Comparison of ENCODE assay signal across 8 cellular contexts in the genomic region with DNA sequence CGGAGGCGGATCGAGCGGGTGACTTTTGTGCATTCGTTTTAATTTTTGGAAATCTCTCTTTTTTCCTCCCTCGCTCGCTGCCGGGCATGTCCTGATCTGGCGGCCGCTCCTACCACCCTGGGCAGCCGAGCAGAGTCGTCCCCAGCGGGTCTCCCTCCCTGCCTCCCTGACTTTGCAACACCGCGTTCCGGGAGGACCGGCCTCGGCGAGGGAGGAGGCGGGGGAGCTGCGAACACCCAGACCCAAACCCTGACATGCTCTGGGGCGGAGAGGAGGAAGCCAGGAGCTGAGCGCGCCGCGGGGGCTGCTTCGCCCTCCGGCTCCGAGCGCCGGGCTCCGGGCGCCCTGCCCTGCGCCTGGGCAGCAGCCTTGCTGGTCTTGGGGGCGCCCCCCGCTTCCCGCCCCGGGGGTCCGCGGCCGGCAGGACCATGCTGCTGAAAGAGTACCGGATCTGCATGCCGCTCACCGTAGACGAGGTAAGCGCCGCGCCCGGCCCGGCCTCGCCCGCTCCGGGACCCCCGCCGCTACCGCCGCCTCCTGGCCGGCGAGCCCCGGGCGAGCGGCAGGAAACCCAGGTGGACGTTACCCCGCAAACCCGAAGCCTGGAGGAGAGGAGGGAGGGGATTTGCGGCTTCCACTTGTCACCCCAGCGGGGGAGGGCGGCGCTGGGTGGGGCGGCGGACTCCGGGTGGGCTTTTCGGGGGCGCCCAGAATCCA. TPM values are rescaled to one million over a fixed set of nuclear protein-coding genes. Genes with fewer than 3 reads are reported as not detected.
A peak's percentile ranks its signal among the peaks of the same experiment; 100 is the strongest.
DNase-seq lines count a peak whose midpoint lies in the region; ATAC-seq, FAIRE-seq and TF ChIP-seq lines count a peak whose summit lies in the region.

No MANE protein-coding gene starts in this region.

- POLR2A ChIA-PET in K562 (lab: Yijun Ruan, JAX), result interaction anchor here (1.0 kb wide), 1 partner anchor 19 kb away, joined by 4 read pairs; no protein-coding TSS in a partner anchor

- FAIRE-seq in K562 (lab: Jason Lieb, UNC), result no peak

- DNase-seq in ACHN (peak; percentile 33), T-helper 2 cell (peak in 4 of 5 experiments; percentile 30 to 57 (median 43)), K562 (ENCODE audit: extremely low read depth in 1 of 4, low spot score in 3 of 4) (peak; percentile 47 to 64 (median 60)), SW 1271 (lab: John Stamatoyannopoulos, UW) (no peak)

- CTCF ChIA-PET in K562 (lab: Yijun Ruan, JAX; ENCODE audit: low intra/inter-chr PET ratio), result interaction anchor here (0.7 kb wide), 1 partner anchor 661 kb away, joined by 4 read pairs; no protein-coding TSS in a partner anchor

- under 1% methylated on average over 74 of the region's 74 CpGs for WGBS in HUES64
- 0% methylated on average over 31 of the region's 74 CpGs for WGBS in K562 (ENCODE audit: insufficient coverage, low coverage, missing lambda C conversion rate)

- no peaks in the 10 kb centered on the region for H3K79me2 ChIP-seq in K562 (ENCODE audit: control insufficient read depth, insufficient read depth, low read length)

- H3K4me3 ChIP-seq in HUES64 (ENCODE audit: low read length), result peak overlapping the region; percentile 80
- H3K4me3 ChIP-seq in K562, result peak overlapping the region; percentile 60
- peak overlapping the region; percentile 91 for H3K4me3 ChIP-seq in iPS-15b (ENCODE audit: low read depth, low read length)
- H3K4me3 ChIP-seq in skeletal muscle tissue (ENCODE audit: low read length in 3 of 3), result peak overlapping the region; percentile 80 to 81 (median 80)

- TF ChIP-seq EP300 in K562 (IDR thresholded peaks at IDR 0.05; ENCODE audit: low read length), result no peak

- TF ChIP-seq RAD21 in K562 (CRISPR knock-in tag; conservative IDR thresholded peaks at IDR 0.05 in 1 of 2, IDR thresholded peaks at IDR 0.05 in 1 of 2), result peak in 1 of 2 experiments; percentile 8; a peak in 1 of 4 replicates

- peaks cover 13% of the 10 kb centered on the region; the same call in 1 of the 2 replicates for H3K4me1 ChIP-seq in HUES64 (ENCODE audit: insufficient read depth, low read length)
- peaks cover 18 to 43% of the 10 kb centered on the region in 2 experiments; a peak in 4 of 5 replicates for H3K4me1 ChIP-seq in K562 (replicated peaks in 1 of 2; ENCODE audit: control insufficient read depth in 2 of 2, insufficient read depth in 2 of 2, low read length in 2 of 2)
- H3K4me1 ChIP-seq in iPS-15b (ENCODE audit: control insufficient read depth, insufficient read depth, low read length), result peaks cover 14% of the 10 kb centered on the region
- H3K4me1 ChIP-seq in skeletal muscle tissue (ENCODE audit: control insufficient read depth in 3 of 3, insufficient read depth in 3 of 3, low read length in 3 of 3), result peaks cover 14 to 19% (median 17%) of the 10 kb centered on the region in 3 donors

- peak overlapping the region; percentile 84 for H3K4me2 ChIP-seq in K562 (ENCODE audit: insufficient read depth, low read length)

- no peaks in the 10 kb centered on the region for H3K9me1 ChIP-seq in K562 (ENCODE audit: control insufficient read depth, insufficient read depth, low read length)

- no peak for TF ChIP-seq POLR2A in K562 (conservative IDR thresholded peaks at IDR 0.05)

- in situ Hi-C loops in ACHN (cut with HindIII; ENCODE audit: low pct_ligation_motif_present, low pct_unique_long_range_greater_than_20kb, low sequenced_read_pairs) (no loop called here), K562 (cut with MboI) (loop anchor here (25.0 kb wide), 1 partner anchor 309 kb away; no protein-coding TSS in a partner anchor)

- peak overlapping the region; percentile 86 for H3K9ac ChIP-seq in HUES64 (ENCODE audit: low read depth, low read length)
- peak overlapping the region; percentile 49 to 92 for H3K9ac ChIP-seq in K562 (ENCODE audit: insufficient read depth in 1 of 2, low read depth in 2 of 2, low read length in 2 of 2)
- H3K9ac ChIP-seq in iPS-15b (ENCODE audit: low read depth, low read length), result peak overlapping the region; percentile 70
- H3K9ac ChIP-seq in skeletal muscle tissue (ENCODE audit: low read depth in 1 of 3, low read length in 3 of 3), result peak overlapping the region; percentile 76 to 83 (median 80)

- BruUV-seq in K562 (replicated peaks; lab: Mats Ljungman, UMichigan), result no TSS peak

- H3K27ac ChIP-seq in HUES64 (ENCODE audit: low read depth, low read length) (peak overlapping the region; percentile 89), K562 (ENCODE audit: extremely low read depth, low read depth, low read length) (no peak overlapping the region), skeletal muscle tissue (ENCODE audit: low read depth, low read length) (peak overlapping the region; percentile 78)

- intact Hi-C loops in K562 (cut with micrococcal nuclease), result loop anchor here (5.0 kb wide), 3 partner anchors 99 to 309 kb away; no protein-coding TSS in a partner anchor

- H3K27me3 ChIP-seq in HUES64 (ENCODE audit: insufficient read depth, low read length) (no peaks in the 10 kb centered on the region), K562 (ENCODE audit: control insufficient read depth in 2 of 2, insufficient read depth in 2 of 2, low read length in 2 of 2) (peaks cover 9 to 10% of the 10 kb centered on the region in 2 experiments; a peak in 3 of 5 replicates), iPS-15b (ENCODE audit: control insufficient read depth, insufficient read depth, low read length) (peaks cover 10% of the 10 kb centered on the region), skeletal muscle tissue (ENCODE audit: control insufficient read depth in 3 of 3, insufficient read depth in 3 of 3, low read length in 3 of 3) (no peaks in the 10 kb centered on the region)

- H4K20me1 ChIP-seq in K562 (replicated peaks; ENCODE audit: control insufficient read depth, insufficient read depth, low read length), result 0 out of 2 replicates have a peak, but pooled peaks cover 8% of the 10 kb centered on the region

- peak overlapping the region; percentile 79 for H2AFZ ChIP-seq in K562 (ENCODE audit: low read depth, low read length)

- ATAC-seq in GM18907 (IDR thresholded peaks at IDR 0.05; ENCODE audit: unreplicated experiment) (peak; percentile 31), K562 (peak; percentile 58)

- H3K36me3 ChIP-seq in HUES64 (ENCODE audit: insufficient read depth, low read length) (peaks cover 9% of the 10 kb centered on the region; the same call in 1 of the 2 replicates), K562 (ENCODE audit: control insufficient read depth, insufficient read depth, low read length) (no peaks in the 10 kb centered on the region), iPS-15b (ENCODE audit: control insufficient read depth, insufficient read depth, low read length) (peaks cover 5% of the 10 kb centered on the region), skeletal muscle tissue (ENCODE audit: control insufficient read depth in 3 of 3, insufficient read depth in 3 of 3, low read length in 3 of 3) (no peaks in the 10 kb centered on the region)

- H3K9me3 ChIP-seq in HUES64 (ENCODE audit: insufficient read depth, low read depth, low read length) (no peaks in the 10 kb centered on the region), K562 (replicated peaks; ENCODE audit: control insufficient read depth, insufficient read depth, low read depth, low read length) (peaks cover 6% of the 10 kb centered on the region; the same call in 1 of the 2 replicates), iPS-15b (ENCODE audit: control insufficient read depth, insufficient read depth, low read length) (no peaks in the 10 kb centered on the region), skeletal muscle tissue (ENCODE audit: control insufficient read depth in 3 of 3, low read length in 3 of 3) (no peaks in the 10 kb centered on the region)

- peak in 2 of 3 experiments; percentile 25 to 58; a peak in 3 of 6 replicates for TF ChIP-seq CTCF in K562 (IDR thresholded peaks at IDR 0.05 in 2 of 3, conservative IDR thresholded peaks at IDR 0.05 in 1 of 3; ENCODE audit: insufficient read depth in 2 of 3, low read depth in 1 of 3, low read length in 3 of 3)

RNA-seq across cellular contexts. Expression of gene PITPNC1, which starts 0.8 kb away (rescaled TPM):
- 28.6 TPM for polyA plus RNA-seq in HUES64 (2013, experiment 1 of 2)
- 26.1 TPM for polyA plus RNA-seq in HUES64 (2013, experiment 2 of 2)
- total RNA-seq in K562 (2011; cell fraction: chromatin; rRNA removed; ENCODE audit: low replicate concordance), result 2.3 and 5.3 TPM in 2 replicates
- 0.53 and 1.2 TPM in 2 replicates for total RNA-seq in K562 (2011; cell fraction: nucleolus; rRNA removed)
- 1.8 TPM in 2 replicates for total RNA-seq in K562 (2011; cell fraction: nucleoplasm; rRNA removed)
- 0.37 and 0.82 TPM in 2 replicates for total RNA-seq in K562 (2014; rRNA removed)
- 0.70 and 0.80 TPM in 2 replicates for total RNA-seq in K562 (2014; rRNA removed; fragmentation: Illumina TruSeq; extraction: Trizol)
- 0.25 and 0.53 TPM in 2 replicates for total RNA-seq in K562 (2015; rRNA removed; fragmentation: Illumina TruSeq; extraction: Trizol)
- total RNA-seq in K562 (2021), result 0.85 and 1.1 TPM in 2 replicates
- polyA plus RNA-seq in K562 (2011; rRNA removed), result 0.65 and 0.76 TPM in 2 replicates
- polyA plus RNA-seq in K562 (2011; cell fraction: cytosol; rRNA removed), result 0.21 and 0.65 TPM in 2 replicates
- 0.30 and 0.56 TPM in 2 replicates for polyA plus RNA-seq in K562 (2011; cell fraction: nucleus; rRNA removed)
- polyA plus RNA-seq in K562 (2012), result 0.56 and 0.58 TPM in 2 replicates
- 0.83 and 1.0 TPM in 2 replicates for polyA plus RNA-seq in K562 (2014; fragmentation: Illumina TruSeq; extraction: Trizol)
- polyA plus RNA-seq in K562 (2014; fragmentation: Nextera tagmentation; extraction: Ambion mirVana), result under 1 TPM; 0.11 to 0.45 TPM
- polyA plus RNA-seq in K562 (2014; rRNA removed), result 0.37 and 0.49 TPM in 2 replicates
- 1.3 and 2.2 TPM in 2 replicates for polyA minus RNA-seq in K562 (2011; rRNA and poly(A)+ RNA removed)
- polyA minus RNA-seq in K562 (2011; cell fraction: cytosol; rRNA and poly(A)+ RNA removed), result 0.48 TPM in 1 of 2 replicates, not detected in the other
- polyA minus RNA-seq in K562 (2011; cell fraction: nucleus; rRNA and poly(A)+ RNA removed), result 0.56 and 0.67 TPM in 2 replicates
- total RNA-seq in skeletal muscle tissue, result 9.4 TPM

RNA-seq across cellular contexts. Expression of gene PSMD12, which starts 11.5 kb away (rescaled TPM):
- polyA plus RNA-seq in HUES64 (2013, experiment 1 of 2), result 71.3 TPM
- polyA plus RNA-seq in HUES64 (2013, experiment 2 of 2), result 62.6 TPM
- 38.5 and 116 TPM in 2 replicates for total RNA-seq in K562 (2011; cell fraction: chromatin; rRNA removed; ENCODE audit: low replicate concordance)
- 19.7 and 20.5 TPM in 2 replicates for total RNA-seq in K562 (2011; cell fraction: nucleolus; rRNA removed)
- 33.6 and 56.9 TPM in 2 replicates for total RNA-seq in K562 (2011; cell fraction: nucleoplasm; rRNA removed)
- total RNA-seq in K562 (2014; rRNA removed) (36.6 and 46.1 TPM in 2 replicates), K562 (2014; rRNA removed; fragmentation: Illumina TruSeq; extraction: Trizol) (60.9 and 84.1 TPM in 2 replicates), K562 (2015; rRNA removed; fragmentation: Illumina TruSeq; extraction: Trizol) (47.3 and 54.8 TPM in 2 replicates), K562 (2021) (90.0 and 103 TPM in 2 replicates), skeletal muscle tissue (21.4 TPM)
- polyA plus RNA-seq in K562 (2011; rRNA removed) (55.0 and 87.9 TPM in 2 replicates), K562 (2014; fragmentation: Illumina TruSeq; extraction: Trizol) (136 and 150 TPM in 2 replicates), K562 (2014; fragmentation: Nextera tagmentation; extraction: Ambion mirVana) (10 to 100 TPM; 39.5 to 65.5 TPM), K562 (2014; rRNA removed) (86.9 and 108 TPM in 2 replicates)
- 15.6 and 22.5 TPM in 2 replicates for polyA plus RNA-seq in K562 (2011; cell fraction: cytosol; rRNA removed)
- 15.6 and 20.4 TPM in 2 replicates for polyA plus RNA-seq in K562 (2011; cell fraction: nucleus; rRNA removed)
- 46.5 and 101 TPM in 2 replicates for polyA plus RNA-seq in K562 (2012)
- 75.8 and 76.9 TPM in 2 replicates for polyA minus RNA-seq in K562 (2011; rRNA and poly(A)+ RNA removed)
- polyA minus RNA-seq in K562 (2011; cell fraction: cytosol; rRNA and poly(A)+ RNA removed), result 27.1 and 32.6 TPM in 2 replicates
- 15.3 and 26.3 TPM in 2 replicates for polyA minus RNA-seq in K562 (2011; cell fraction: nucleus; rRNA and poly(A)+ RNA removed)

Comparison
In these comparisons a context has a peak if more than half of its experiments do, and no peak if none do; other contexts are left out.
1. DNase-seq: peak in ACHN (single experiment), T-helper 2 cell (4 of 5) and K562 (4 of 4); none in SW 1271 (0 of 2).
2. Peak in every context shown above with its lines, with median percentiles within 50 percentile points of each other: H3K4me3 ChIP-seq and H3K9ac ChIP-seq.